29 cellular contexts compared by ENCODE assay signal in genomic region chr2:1187189-1187588, GRCh38.
"Had no signal": no experiment of that assay in that cellular context is flagged by ENCODE, and none has a peak within 500 bp of the region (broad histone marks: within the 10 kb centered on the region; RNA-seq: fewer than 3 reads in every experiment).

No MANE protein-coding gene starts in this region.

- H3K4me3 ChIP-seq: coronary artery, dorsolateral prefrontal cortex, esophagus muscularis mucosa, esophagus squamous epithelium, gastrocnemius medialis, gastroesophageal sphincter, heart left ventricle, heart right ventricle, hepatocyte had no signal

- H3K4me1 ChIP-seq: esophagus squamous epithelium, foreskin keratinocyte, gastrocnemius medialis, gastroesophageal sphincter, heart left ventricle, heart right ventricle had no signal

- H3K79me2 ChIP-seq: hepatocyte had no signal

- H3K27me3 Mint-ChIP-seq: dendritic cell treated with granulocyte-macrophage colony-stimulating factor and Interleukin-4, amounts not matched to agents 40 ng/mL and 50 ng/mL, for 4 days; effector memory CD8-positive, alpha-beta T cell had no signal

- H3K4me3 Mint-ChIP-seq: dendritic cell treated with granulocyte-macrophage colony-stimulating factor and Interleukin-4, amounts not matched to agents 40 ng/mL and 50 ng/mL, for 4 days; effector memory CD8-positive, alpha-beta T cell; endodermal cell had no signal

- H3K9me3 ChIP-seq: esophagus muscularis mucosa, esophagus squamous epithelium, gastrocnemius medialis, gastroesophageal sphincter had no signal

- FAIRE-seq: endometrium, endothelial cell of umbilical vein, frontal cortex had no signal

- H3K4me2 ChIP-seq: hepatocyte had no signal

- H3K27ac ChIP-seq: coronary artery, dorsolateral prefrontal cortex, epithelial cell of prostate, esophagus muscularis mucosa, esophagus squamous epithelium, foreskin keratinocyte, gastrocnemius medialis, gastroesophageal sphincter, heart left ventricle, heart right ventricle, hepatocyte had no signal

- H3K36me3 ChIP-seq: esophagus muscularis mucosa, esophagus squamous epithelium, gastrocnemius medialis, gastroesophageal sphincter, heart left ventricle, heart right ventricle had no signal

- DNase-seq: cortex of kidney; dermis blood vessel endothelial cell; dorsolateral prefrontal cortex; effector CD4-positive, alpha-beta T cell; effector CD8-positive, alpha-beta T cell; effector memory CD4-positive, alpha-beta T cell; effector memory CD8-positive, alpha-beta T cell; endodermal cell; erythroblast; esophagus squamous epithelium; foreskin fibroblast; foreskin keratinocyte; foreskin melanocyte; gastrocnemius medialis; glutamatergic neuron; head of caudate nucleus; heart left ventricle; heart right ventricle; hippocampal formation had no signal

- H3K27me3 ChIP-seq: esophagus muscularis mucosa, esophagus squamous epithelium, foreskin keratinocyte, gastrocnemius medialis, gastroesophageal sphincter, heart left ventricle, heart right ventricle, hepatocyte had no signal

- H3K27ac Mint-ChIP-seq: dendritic cell treated with granulocyte-macrophage colony-stimulating factor and Interleukin-4, amounts not matched to agents 40 ng/mL and 50 ng/mL, for 4 days; effector memory CD8-positive, alpha-beta T cell; endodermal cell had no signal

- H3K4me1 Mint-ChIP-seq: endodermal cell had no signal

- H2AFZ ChIP-seq: hepatocyte had no signal

- ATAC-seq: effector memory CD8-positive, alpha-beta T cell; esophagus mucosa; foreskin keratinocyte; gastrocnemius medialis; gastroesophageal sphincter; heart left ventricle; heart right ventricle had no signal
